In the genomic region with DNA sequence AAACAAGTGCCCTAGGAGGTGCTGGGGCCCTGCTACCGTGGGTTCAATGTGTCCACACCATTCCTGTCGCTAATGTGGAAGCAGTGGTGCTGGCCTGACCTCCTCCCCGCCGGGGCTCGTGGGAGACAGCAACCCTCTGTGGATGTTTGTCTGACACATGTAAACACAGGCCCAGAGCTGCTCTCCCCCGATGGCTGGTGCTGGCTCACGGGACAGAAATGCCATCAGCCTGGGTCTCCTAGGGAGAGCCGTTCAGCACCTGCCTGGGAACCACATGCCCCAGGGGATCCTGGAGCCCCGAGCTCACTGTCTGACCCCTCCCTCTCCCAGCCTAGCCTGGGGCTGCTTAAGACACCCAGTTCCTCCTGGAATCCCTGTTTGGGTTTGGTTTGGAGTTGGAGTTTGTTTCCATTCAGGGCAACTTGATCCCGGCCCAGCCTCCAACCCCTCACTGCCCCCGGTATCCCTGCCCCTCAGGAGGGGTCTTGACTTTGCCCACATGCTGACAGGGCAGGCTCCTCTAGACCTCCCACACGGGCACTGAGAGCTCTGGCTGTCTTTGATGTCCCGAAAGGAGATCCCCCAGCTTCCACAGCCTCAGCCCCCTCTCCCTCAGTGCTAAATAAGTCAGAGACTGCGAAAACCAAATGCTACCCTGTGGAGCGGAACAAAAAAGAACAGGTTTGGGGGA, we compare ENCODE assay signal across 18 cellular contexts. TPM values are rescaled to one million over a fixed set of nuclear protein-coding genes. Genes with fewer than 3 reads are reported as not detected.
"Had no signal": no experiment of that assay in that cellular context is flagged by ENCODE, and none has a peak within 500 bp of the region (broad histone marks: within the 10 kb centered on the region; RNA-seq: fewer than 3 reads in every experiment).

No MANE protein-coding gene starts in this region.

- H3K79me2 ChIP-seq: hepatocyte had no signal

- H3K27ac Mint-ChIP-seq: activated T-helper 2 cell treated with anti-CD3 and anti-CD28 coated beads, Interferon-gamma antibody, Interleukin-2, Interleukin-4, amounts not matched to agents 10 μg/mL and 5 μg/mL and 100 μg/mL, durations not matched to agents 14 hours and 24 hours and 36 hours; natural killer cell; stimulated activated memory B cell treated with anti-CD40 and anti-IgM and Interleukin-4, amounts not matched to agents 10 μg/mL and 1 μg/mL and 100 μg/mL, for 72 hours had no signal

- H3K9me3 Mint-ChIP-seq: activated T-helper 2 cell treated with anti-CD3 and anti-CD28 coated beads, Interferon-gamma antibody, Interleukin-2, Interleukin-4, amounts not matched to agents 10 μg/mL and 5 μg/mL and 100 μg/mL, durations not matched to agents 14 hours and 24 hours and 36 hours; natural killer cell; stimulated activated memory B cell treated with anti-CD40 and anti-IgM and Interleukin-4, amounts not matched to agents 10 μg/mL and 1 μg/mL and 100 μg/mL, for 72 hours had no signal

- H3K27me3 ChIP-seq: hepatocyte, right lobe of liver had no signal

- H3K36me3 ChIP-seq: prostate gland, right lobe of liver, spleen, tibial nerve had no signal

- H3K4me1 ChIP-seq: prostate gland, right lobe of liver, spleen had no signal

- H3K36me3 Mint-ChIP-seq: natural killer cell; stimulated activated memory B cell treated with anti-CD40 and anti-IgM and Interleukin-4, amounts not matched to agents 10 μg/mL and 1 μg/mL and 100 μg/mL, for 72 hours had no signal

- DNase-seq: activated CD4-positive, alpha-beta T cell treated with anti-CD3 and anti-CD28 coated beads, Interleukin-2, amount 50 U/mL, for 1 hour; activated naive CD4-positive, alpha-beta T cell treated with anti-CD3 and anti-CD28 coated beads, Interleukin-2, amount 50 U/mL, for 16 hours; central memory CD4-positive, alpha-beta T cell; cortex of kidney; effector CD8-positive, alpha-beta T cell; mammary epithelial cell; natural killer cell; nucleus accumbens; spleen; stimulated activated CD4-positive, alpha-beta T cell treated with anti-CD3 and anti-CD28 coated beads, Interleukin-1b, Interleukin-23, amount 100 ng/mL, for 48 hours; T-helper 2 cell had no signal

- ATAC-seq: natural killer cell; right lobe of liver; stimulated activated memory B cell treated with anti-CD40 and anti-IgM and Interleukin-4, amounts not matched to agents 10 μg/mL and 1 μg/mL and 100 μg/mL, for 72 hours had no signal

- H3K4me3 ChIP-seq: hepatocyte, prostate gland, right lobe of liver, spleen, tibial nerve had no signal

- H3K4me2 ChIP-seq: hepatocyte had no signal

- H3K9me3 ChIP-seq: prostate gland, right lobe of liver, spleen, tibial nerve had no signal

- H3K27ac ChIP-seq: hepatocyte, prostate gland, right lobe of liver, spleen, tibial nerve had no signal

- H3K4me3 Mint-ChIP-seq: natural killer cell; stimulated activated memory B cell treated with anti-CD40 and anti-IgM and Interleukin-4, amounts not matched to agents 10 μg/mL and 1 μg/mL and 100 μg/mL, for 72 hours had no signal

- H3K4me1 Mint-ChIP-seq: natural killer cell; stimulated activated memory B cell treated with anti-CD40 and anti-IgM and Interleukin-4, amounts not matched to agents 10 μg/mL and 1 μg/mL and 100 μg/mL, for 72 hours had no signal

RNA-seq across cellular contexts. Expression of gene WNT11, which starts 50.9 kb away (rescaled TPM):
- total RNA-seq: epithelial cell of proximal tubule had no signal
- polyA plus RNA-seq: mammary epithelial cell had no signal
